19 cellular contexts compared by ENCODE assay signal in the genomic region with DNA sequence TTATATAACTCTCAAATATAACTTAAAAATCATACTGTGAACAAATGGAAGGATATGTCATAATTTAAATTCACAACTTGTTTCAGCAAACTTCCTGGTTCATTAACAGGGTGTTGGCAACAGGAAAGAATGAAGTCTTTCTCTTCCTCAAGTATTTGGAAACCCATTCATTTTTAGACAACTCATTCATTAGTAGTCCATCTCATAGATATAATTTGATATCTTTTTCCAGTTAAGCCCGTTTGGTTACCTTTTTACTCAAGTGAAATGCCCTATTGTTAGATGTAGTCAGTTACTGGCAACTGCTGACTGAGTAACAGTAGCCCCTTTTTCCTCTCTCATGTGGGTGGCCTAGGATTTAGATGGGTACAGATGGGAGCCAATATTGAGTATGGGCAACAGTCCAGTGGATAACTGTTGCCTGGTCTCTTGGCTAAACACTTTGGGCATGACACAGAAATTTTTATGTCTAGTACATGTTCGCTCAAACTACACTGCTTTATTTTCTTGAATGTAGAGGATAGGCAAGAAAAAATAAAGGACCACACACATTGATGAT.
"Had no signal": no experiment of that assay in that cellular context is flagged by ENCODE, and none has a peak within 500 bp of the region (broad histone marks: within the 10 kb centered on the region; RNA-seq: fewer than 3 reads in every experiment).

No MANE protein-coding gene starts in this region.

- H3K4me3 ChIP-seq: lung, right atrium auricular region had no signal

- H3K27ac Mint-ChIP-seq: activated naive CD8-positive, alpha-beta T cell treated with anti-CD3 and anti-CD28 coated beads for 36 hours; activated T-helper 1 cell treated with anti-CD3 and anti-CD28 coated beads, Interleukin-12 subunit alpha, Interleukin-12 subunit beta, Interleukin-2, Interleukin-4 antibody, amounts not matched to agents 30 ng/mL and 10 ng/mL and 1 ng/mL, durations not matched to agents 14 hours and 24 hours and 36 hours; nephron progenitor cell; T-helper 1 cell treated with Interleukin-12 subunit alpha and Interleukin-12 subunit beta and Interleukin-4 antibody, amounts not matched to agents 30 μg/mL and 1 μg/mL, for 36 hours had no signal

- ATAC-seq: left lobe of liver; stimulated activated naive CD8-positive, alpha-beta T cell treated with anti-CD3 and anti-CD28 coated beads, Interleukin-15, Interleukin-2, amounts not matched to agents 100 U/mL and 50 U/mL, for 24 hours had no signal

- H3K27me3 ChIP-seq: right atrium auricular region had no signal

- H3K36me3 ChIP-seq: right atrium auricular region had no signal

- H3K27ac ChIP-seq: right atrium auricular region had no signal

- H3K27me3 Mint-ChIP-seq: activated naive CD8-positive, alpha-beta T cell treated with anti-CD3 and anti-CD28 coated beads for 36 hours had no signal

- H3K9me3 Mint-ChIP-seq: activated naive CD8-positive, alpha-beta T cell treated with anti-CD3 and anti-CD28 coated beads for 36 hours; activated T-helper 1 cell treated with anti-CD3 and anti-CD28 coated beads, Interleukin-12 subunit alpha, Interleukin-12 subunit beta, Interleukin-2, Interleukin-4 antibody, amounts not matched to agents 30 ng/mL and 10 ng/mL and 1 ng/mL, durations not matched to agents 14 hours and 24 hours and 36 hours; nephron progenitor cell; T-helper 1 cell treated with Interleukin-12 subunit alpha and Interleukin-12 subunit beta and Interleukin-4 antibody, amounts not matched to agents 30 μg/mL and 1 μg/mL, for 36 hours had no signal

- DNase-seq: activated CD4-positive, alpha-beta T cell treated with anti-CD3 and anti-CD28 coated beads for 1 hour; activated CD4-positive, alpha-beta T cell treated with anti-CD3 and anti-CD28 coated beads, Interleukin-2, amount 50 U/mL, for 4 hours; activated naive CD8-positive, alpha-beta T cell treated with anti-CD3 and anti-CD28 coated beads for 36 hours; amniotic stem cell; dermis blood vessel endothelial cell; effector memory CD4-positive, alpha-beta T cell; foreskin fibroblast; hypothalamus; kidney; nephron progenitor cell; stimulated activated CD4-positive, alpha-beta T cell treated with anti-CD3 and anti-CD28 coated beads, Interleukin-2, amount 100 ng/mL, for 24 hours; stimulated activated naive CD8-positive, alpha-beta T cell treated with anti-CD3 and anti-CD28 coated beads, Interleukin-15, Interleukin-2, amounts not matched to agents 100 U/mL and 50 U/mL, for 24 hours; substantia nigra; trophoblast cell had no signal

- H3K36me3 Mint-ChIP-seq: activated naive CD8-positive, alpha-beta T cell treated with anti-CD3 and anti-CD28 coated beads for 36 hours had no signal

- H3K9me3 ChIP-seq: right atrium auricular region had no signal

- H3K4me3 Mint-ChIP-seq: activated naive CD8-positive, alpha-beta T cell treated with anti-CD3 and anti-CD28 coated beads for 36 hours; activated T-helper 1 cell treated with anti-CD3 and anti-CD28 coated beads, Interleukin-12 subunit alpha, Interleukin-12 subunit beta, Interleukin-2, Interleukin-4 antibody, amounts not matched to agents 30 ng/mL and 10 ng/mL and 1 ng/mL, durations not matched to agents 14 hours and 24 hours and 36 hours; nephron progenitor cell; T-helper 1 cell treated with Interleukin-12 subunit alpha and Interleukin-12 subunit beta and Interleukin-4 antibody, amounts not matched to agents 30 μg/mL and 1 μg/mL, for 36 hours had no signal
